In the genomic region with DNA sequence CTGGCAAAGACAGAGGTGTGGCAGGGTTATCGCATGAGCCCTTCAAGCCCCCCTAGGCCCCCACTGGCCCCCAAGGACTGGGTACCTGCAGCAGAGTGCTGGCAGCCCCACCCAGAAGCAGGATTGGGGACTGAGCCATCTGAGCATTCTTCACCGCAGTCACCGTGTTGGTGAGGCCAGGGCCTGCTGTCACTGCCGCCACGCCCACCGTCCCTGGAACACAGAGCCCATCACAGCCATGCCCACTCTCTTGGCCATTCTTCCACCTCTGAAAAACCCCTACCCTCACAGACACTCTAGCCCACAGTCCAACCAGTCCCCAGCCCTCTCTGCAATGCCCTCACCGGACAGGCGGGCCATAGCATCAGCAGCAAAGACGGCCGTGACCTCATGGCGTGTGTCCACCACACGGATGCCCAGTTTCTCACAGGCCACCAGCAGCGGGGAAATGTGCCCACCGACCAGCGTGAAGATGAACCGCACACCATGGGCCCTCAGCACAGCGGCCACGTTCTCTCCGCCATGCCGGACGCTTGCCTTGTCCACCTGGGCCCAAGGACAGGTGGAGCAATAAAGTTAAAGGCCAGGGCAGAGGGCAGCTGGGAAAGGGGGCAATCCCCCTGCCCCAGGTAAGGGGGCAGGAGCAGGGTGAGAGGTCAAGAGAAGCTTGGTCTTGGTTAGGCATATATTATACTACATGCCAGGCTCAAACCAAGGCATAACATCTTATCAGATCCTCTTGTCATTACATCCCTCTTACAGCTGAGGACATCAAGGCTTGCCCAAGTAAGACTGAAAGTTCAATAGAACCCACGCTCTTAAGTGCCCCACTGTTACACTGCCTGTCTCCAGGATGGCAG, we compare ENCODE assay signal across 10 cellular contexts. TPM values are rescaled to one million over a fixed set of nuclear protein-coding genes. Genes with fewer than 3 reads are reported as not detected.
DNase-seq lines count a peak whose midpoint lies in the region; ATAC-seq and TF ChIP-seq lines count a peak whose summit lies in the region.
"Had no signal": no experiment of that assay in that cellular context is flagged by ENCODE, and none has a peak within 500 bp of the region (broad histone marks: within the 10 kb centered on the region; RNA-seq: fewer than 3 reads in every experiment).

No MANE protein-coding gene starts in this region.

- H3K27ac Mint-ChIP-seq in activated CD8-positive, alpha-beta T cell treated with anti-CD3 and anti-CD28 coated beads for 36 hours, result peak overlapping the region; percentile 49
- H3K27ac Mint-ChIP-seq in stimulated activated naive CD8-positive, alpha-beta T cell treated with anti-CD3 and anti-CD28 coated beads, Interleukin-15, amount 100 ng/mL, for 72 hours, result no peak overlapping the region
- no peak overlapping the region for H3K27ac Mint-ChIP-seq in activated CD8-positive, alpha-beta memory T cell treated with anti-CD3 and anti-CD28 coated beads, Interleukin-2, amount 10 ng/mL, durations not matched to agents 7 days and 5 days

- WGBS in hepatocyte (ENCODE audit: low lambda C conversion rate, missing lambda C conversion rate), result 95% methylated on average over 22 of the region's 22 CpGs

- no peak overlapping the region for H2AFZ ChIP-seq in hepatocyte

- H3K4me2 ChIP-seq in hepatocyte, result peak overlapping the region; percentile 91

- no peaks in the 10 kb centered on the region for H3K36me3 ChIP-seq in hepatocyte (replicated peaks; ENCODE audit: insufficient read depth, low read depth)

- H3K9me3 Mint-ChIP-seq in activated T-cell treated with anti-CD3 and anti-CD28 coated beads, Interleukin-2, amount 50 U/mL, for 4 hours, result no peaks in the 10 kb centered on the region
- no peaks in the 10 kb centered on the region for H3K9me3 Mint-ChIP-seq in activated CD8-positive, alpha-beta T cell treated with anti-CD3 and anti-CD28 coated beads for 36 hours
- H3K9me3 Mint-ChIP-seq in stimulated activated naive CD8-positive, alpha-beta T cell treated with anti-CD3 and anti-CD28 coated beads, Interleukin-15, amount 100 ng/mL, for 72 hours, result no peaks in the 10 kb centered on the region
- H3K9me3 Mint-ChIP-seq in activated CD8-positive, alpha-beta memory T cell treated with anti-CD3 and anti-CD28 coated beads, Interleukin-2, amount 10 ng/mL, durations not matched to agents 7 days and 5 days (ENCODE audit: low read depth), result no peaks in the 10 kb centered on the region

- H4K20me1 ChIP-seq in hepatocyte (ENCODE audit: insufficient read depth, poor library complexity, severe bottlenecking), result no peaks in the 10 kb centered on the region

- no peaks in the 10 kb centered on the region for H3K27me3 ChIP-seq in hepatocyte

- CTCF ChIA-PET in activated CD8-positive, alpha-beta T cell treated with anti-CD3 and anti-CD28 coated beads for 36 hours (lab: Charles Lee), result interaction anchor here (4.0 kb wide), 1 partner anchor 22 kb away, joined by 25 read pairs; no protein-coding TSS in a partner anchor
- CTCF ChIA-PET in activated CD8-positive, alpha-beta memory T cell treated with anti-CD3 and anti-CD28 coated beads, Interleukin-2, amount 10 ng/mL, durations not matched to agents 7 days and 5 days (lab: Charles Lee), result interaction anchor here (0.5 to 1.8 kb wide), 2 partner anchors 9 to 31 kb away, joined by 3 to 7 read pairs; no protein-coding TSS in a partner anchor

- peaks cover 9% of the 10 kb centered on the region for H3K4me1 ChIP-seq in hepatocyte (ENCODE audit: insufficient read depth)

- peak overlapping the region; percentile 96 for H3K4me3 Mint-ChIP-seq in activated T-cell treated with anti-CD3 and anti-CD28 coated beads, Interleukin-2, amount 50 U/mL, for 4 hours
- peak overlapping the region; percentile 94 for H3K4me3 Mint-ChIP-seq in activated CD8-positive, alpha-beta T cell treated with anti-CD3 and anti-CD28 coated beads for 36 hours
- H3K4me3 Mint-ChIP-seq in stimulated activated naive CD8-positive, alpha-beta T cell treated with anti-CD3 and anti-CD28 coated beads, Interleukin-15, amount 100 ng/mL, for 72 hours, result peak overlapping the region; percentile 84 to 98
- H3K4me3 Mint-ChIP-seq in activated CD8-positive, alpha-beta memory T cell treated with anti-CD3 and anti-CD28 coated beads, Interleukin-2, amount 10 ng/mL, durations not matched to agents 7 days and 5 days, result no peak overlapping the region

- TF ChIP-seq CTCF in activated CD8-positive, alpha-beta T cell treated with anti-CD3 and anti-CD28 coated beads for 36 hours (IDR thresholded peaks at IDR 0.05), result no peak
- no peak for TF ChIP-seq CTCF in hepatocyte (IDR thresholded peaks at IDR 0.05; ENCODE audit: poor library complexity)

- peak overlapping the region; percentile 94 for H3K27ac ChIP-seq in hepatocyte

- H3K27me3 Mint-ChIP-seq in activated T-cell treated with anti-CD3 and anti-CD28 coated beads, Interleukin-2, amount 50 U/mL, for 4 hours (ENCODE audit: low read depth), result peaks cover under 1% of the 10 kb centered on the region
- H3K27me3 Mint-ChIP-seq in activated CD8-positive, alpha-beta T cell treated with anti-CD3 and anti-CD28 coated beads for 36 hours, result no peaks in the 10 kb centered on the region
- no peaks in the 10 kb centered on the region for H3K27me3 Mint-ChIP-seq in stimulated activated naive CD8-positive, alpha-beta T cell treated with anti-CD3 and anti-CD28 coated beads, Interleukin-15, amount 100 ng/mL, for 72 hours
- H3K27me3 Mint-ChIP-seq in activated CD8-positive, alpha-beta memory T cell treated with anti-CD3 and anti-CD28 coated beads, Interleukin-2, amount 10 ng/mL, durations not matched to agents 7 days and 5 days, result no peaks in the 10 kb centered on the region

- H3K79me2 ChIP-seq in hepatocyte, result peaks cover 17% of the 10 kb centered on the region

- H3K9me2 ChIP-seq in hepatocyte (replicated peaks; ENCODE audit: insufficient read depth), result no peaks in the 10 kb centered on the region

- H3K9me3 ChIP-seq in hepatocyte (ENCODE audit: low read depth), result no peaks in the 10 kb centered on the region

- intact Hi-C loops in activated CD8-positive, alpha-beta T cell treated with anti-CD3 and anti-CD28 coated beads for 36 hours (cut with micrococcal nuclease), result no loop called here

- no peak for ATAC-seq in activated T-cell treated with anti-CD3 and anti-CD28 coated beads, Interleukin-2, amount 50 U/mL, for 4 hours
- ATAC-seq in activated CD8-positive, alpha-beta T cell treated with anti-CD3 and anti-CD28 coated beads for 36 hours, result no peak
- no peak for ATAC-seq in stimulated activated naive CD8-positive, alpha-beta T cell treated with anti-CD3 and anti-CD28 coated beads, Interleukin-15, amount 100 ng/mL, for 72 hours
- no peak for ATAC-seq in activated CD8-positive, alpha-beta memory T cell treated with anti-CD3 and anti-CD28 coated beads, Interleukin-2, amount 10 ng/mL, durations not matched to agents 7 days and 5 days
- no peak for ATAC-seq in HG03159 (IDR thresholded peaks at IDR 0.05; ENCODE audit: unreplicated experiment)

- DNase-seq in activated T-cell treated with anti-CD3 and anti-CD28 coated beads, Interleukin-2, amount 50 U/mL, for 4 hours, result no peak
- DNase-seq in activated T-cell treated with anti-CD3 and anti-CD28 coated beads for 4 hours, result no peak
- no peak for DNase-seq in activated CD8-positive, alpha-beta T cell treated with anti-CD3 and anti-CD28 coated beads for 36 hours
- DNase-seq in hepatocyte (ENCODE audit: low spot score), result no peak
- DNase-seq in stimulated activated naive CD8-positive, alpha-beta T cell treated with anti-CD3 and anti-CD28 coated beads, Interleukin-15, amount 100 ng/mL, for 72 hours, result no peak
- DNase-seq in activated CD8-positive, alpha-beta memory T cell treated with anti-CD3 and anti-CD28 coated beads, Interleukin-2, amount 10 ng/mL, durations not matched to agents 7 days and 5 days, result no peak
- DNase-seq in NCI-H1105 (lab: John Stamatoyannopoulos, UW), result no peak

- POLR2A ChIA-PET in activated CD8-positive, alpha-beta T cell treated with anti-CD3 and anti-CD28 coated beads for 36 hours (lab: Charles Lee), result interaction anchor here (0.5 to 5.9 kb wide), 3 partner anchors 10 to 695 kb away, joined by 3 to 48 read pairs (median 5); no protein-coding TSS in a partner anchor

- no peak overlapping the region for H3K4me3 ChIP-seq in hepatocyte

- peaks cover 17% of the 10 kb centered on the region for H3K4me1 Mint-ChIP-seq in activated T-cell treated with anti-CD3 and anti-CD28 coated beads, Interleukin-2, amount 50 U/mL, for 4 hours (ENCODE audit: low read depth)
- peaks cover 8% of the 10 kb centered on the region for H3K4me1 Mint-ChIP-seq in activated CD8-positive, alpha-beta T cell treated with anti-CD3 and anti-CD28 coated beads for 36 hours (ENCODE audit: low read depth)
- peaks cover 23% of the 10 kb centered on the region for H3K4me1 Mint-ChIP-seq in stimulated activated naive CD8-positive, alpha-beta T cell treated with anti-CD3 and anti-CD28 coated beads, Interleukin-15, amount 100 ng/mL, for 72 hours
- H3K4me1 Mint-ChIP-seq in activated CD8-positive, alpha-beta memory T cell treated with anti-CD3 and anti-CD28 coated beads, Interleukin-2, amount 10 ng/mL, durations not matched to agents 7 days and 5 days, result peaks cover 15% of the 10 kb centered on the region

- H3K36me3 Mint-ChIP-seq in activated T-cell treated with anti-CD3 and anti-CD28 coated beads, Interleukin-2, amount 50 U/mL, for 4 hours (ENCODE audit: insufficient read depth), result peaks cover 14% of the 10 kb centered on the region
- peaks cover 40% of the 10 kb centered on the region for H3K36me3 Mint-ChIP-seq in activated CD8-positive, alpha-beta T cell treated with anti-CD3 and anti-CD28 coated beads for 36 hours (ENCODE audit: low read depth)
- H3K36me3 Mint-ChIP-seq in activated CD8-positive, alpha-beta memory T cell treated with anti-CD3 and anti-CD28 coated beads, Interleukin-2, amount 10 ng/mL, durations not matched to agents 7 days and 5 days, result peaks cover 30% of the 10 kb centered on the region

RNA-seq across cellular contexts. Expression of a gene that starts 16.1 kb away (rescaled TPM):
- total RNA-seq in activated T-cell treated with anti-CD3 and anti-CD28 coated beads, Interleukin-2, amount 50 U/mL, for 4 hours, result under 1 TPM; 0.49 to 0.76 (median 0.63) TPM
- total RNA-seq in activated CD8-positive, alpha-beta T cell treated with anti-CD3 and anti-CD28 coated beads for 36 hours, result 1 to 10 TPM; 1.1 to 1.8 TPM
- total RNA-seq in hepatocyte, result 14.5 and 17.8 TPM in 2 replicates
- polyA plus RNA-seq in hepatocyte, result 15.2 and 18.5 TPM in 2 replicates
- total RNA-seq in activated CD8-positive, alpha-beta memory T cell treated with anti-CD3 and anti-CD28 coated beads, Interleukin-2, amount 10 ng/mL, durations not matched to agents 7 days and 5 days, result under 1 TPM; 0.07 to 0.09 TPM

RNA-seq across cellular contexts. Expression of a gene that starts 41.2 kb away (rescaled TPM):
- not detected for total RNA-seq in activated T-cell treated with anti-CD3 and anti-CD28 coated beads, Interleukin-2, amount 50 U/mL, for 4 hours
- total RNA-seq in activated CD8-positive, alpha-beta T cell treated with anti-CD3 and anti-CD28 coated beads for 36 hours, result not detected
- total RNA-seq in hepatocyte, result not detected in 2 replicates
- not detected in 2 replicates for polyA plus RNA-seq in hepatocyte
- not detected for total RNA-seq in activated CD8-positive, alpha-beta memory T cell treated with anti-CD3 and anti-CD28 coated beads, Interleukin-2, amount 10 ng/mL, durations not matched to agents 7 days and 5 days
- total RNA-seq: epithelial cell of proximal tubule, H1 had no signal
- polyA plus RNA-seq: H1 had no signal
